Comparison of ENCODE assay signal across 8 cellular contexts in genomic region chr15:40038654-40039543, GRCh38. TPM values are rescaled to one million over a fixed set of nuclear protein-coding genes. Genes with fewer than 3 reads are reported as not detected.
DNase-seq lines count a peak whose midpoint lies in the region; ATAC-seq and TF ChIP-seq lines count a peak whose summit lies in the region.

A gene with protein sequence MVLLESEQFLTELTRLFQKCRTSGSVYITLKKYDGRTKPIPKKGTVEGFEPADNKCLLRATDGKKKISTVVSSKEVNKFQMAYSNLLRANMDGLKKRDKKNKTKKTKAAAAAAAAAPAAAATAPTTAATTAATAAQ (minus strand): TSS chr15:40039181. CDS start chr15:40039116, 65 bp downstream.

- H4K20me1 ChIP-seq in MM.1S (ENCODE audit: insufficient read depth, low read length): no peaks in the 10 kb centered on the region

- peak within 1 kb of the TSS; percentile 90 for H3K9ac ChIP-seq in MM.1S (ENCODE audit: low read length)

- in situ Hi-C loops in G401 (cut with HindIII; ENCODE audit: low sequenced_read_pairs): loop anchor here (25.0 kb wide), 1 partner anchor 173 kb away; no protein-coding TSS in a partner anchor

- peak within 1 kb of the TSS; percentile 98 to 100 (median 99) for H3K4me3 Mint-ChIP-seq in nephron

- peak; percentile 98 for ATAC-seq in stimulated activated naive CD8-positive, alpha-beta T cell treated with anti-CD3 and anti-CD28 coated beads, Interleukin-15, Interleukin-2, amounts not matched to agents 100 U/mL and 50 U/mL, for 24 hours

- peaks cover 9% of the 10 kb centered on the region for H3F3A ChIP-seq in MM.1S (ENCODE audit: insufficient read depth, low read length)

- no peaks in the 10 kb centered on the region for H3K9me3 ChIP-seq in MM.1S (replicated peaks; ENCODE audit: insufficient read depth, low read length)

- H3K79me2 ChIP-seq in MM.1S (ENCODE audit: low read length): peaks cover 43% of the 10 kb centered on the region

- DNase-seq in G401 (ENCODE audit: low spot score): peak; percentile 97
- peak; percentile 89 for DNase-seq in HCEC 1CT
- peak; percentile 95 for DNase-seq in MM.1S
- DNase-seq in SHP77 treated with DMSO at 0.1 percent for 48 hours (lab: John Stamatoyannopoulos, UW): peak; percentile 78
- peak; percentile 98 for DNase-seq in activated effector memory CD4-positive, alpha-beta T cell treated with anti-CD3 and anti-CD28 coated beads, Interleukin-2, amount 50 U/mL, for 16 hours
- DNase-seq in fibroblast of the aortic adventitia (ENCODE audit: low read depth): peak; percentile 92
- DNase-seq in stimulated activated naive CD8-positive, alpha-beta T cell treated with anti-CD3 and anti-CD28 coated beads, Interleukin-15, Interleukin-2, amounts not matched to agents 100 U/mL and 50 U/mL, for 24 hours: peak; percentile 94

- peaks cover 8% of the 10 kb centered on the region for H3K4me1 ChIP-seq in MM.1S (ENCODE audit: low read length)

- H3K4me2 ChIP-seq in MM.1S (ENCODE audit: low read depth, low read length): peak within 1 kb of the TSS; percentile 70

- H3K4me1 Mint-ChIP-seq in nephron: peaks cover 51% of the 10 kb centered on the region

- peak within 1 kb of the TSS; percentile 98 to 100 (median 99) for H3K27ac Mint-ChIP-seq in nephron

- H3K4me3 ChIP-seq in MM.1S (ENCODE audit: low read length): peak within 1 kb of the TSS; percentile 90
- peak within 1 kb of the TSS; percentile 97 for H3K4me3 ChIP-seq in fibroblast of the aortic adventitia (ENCODE audit: low read depth, low read length)

- peaks cover 25% of the 10 kb centered on the region for H3K36me3 ChIP-seq in MM.1S (replicated peaks; ENCODE audit: insufficient read depth, low read length)

- TF ChIP-seq CTCF in MM.1S (IDR thresholded peaks at IDR 0.05; ENCODE audit: low read length) (no peak), fibroblast of the aortic adventitia (IDR thresholded peaks at IDR 0.05; ENCODE audit: insufficient read depth, low read length) (peak; percentile 17), nephron (IDR thresholded peaks at IDR 0.05; ENCODE audit: unreplicated experiment in 3 of 3) (peak in 2 of 3 experiments; percentile 13)

- no peaks in the 10 kb centered on the region for H3K27me3 Mint-ChIP-seq in nephron (ENCODE audit: low read depth)

- H2AFZ ChIP-seq in MM.1S (ENCODE audit: low read length): peak within 1 kb of the TSS; percentile 94

- H3K9me2 ChIP-seq in MM.1S (replicated peaks; ENCODE audit: insufficient read depth, low read length): no peaks in the 10 kb centered on the region

- peaks cover 35% of the 10 kb centered on the region for H3K36me3 Mint-ChIP-seq in nephron (ENCODE audit: low read depth)

- no peaks in the 10 kb centered on the region for H3K9me3 Mint-ChIP-seq in nephron

- H3K27ac ChIP-seq in MM.1S (ENCODE audit: low read length): peak within 1 kb of the TSS; percentile 67; the same call in 1 of the 2 replicates

- no peaks in the 10 kb centered on the region for H3K27me3 ChIP-seq in MM.1S (replicated peaks; ENCODE audit: insufficient read depth, low read length)

RNA-seq across cellular contexts. Expression of the gene that starts here (rescaled TPM):
- 194 and 205 TPM in 2 replicates for total RNA-seq in G401 (2014; rRNA removed; shearing (Covaris generic))
- 135 and 204 TPM in 2 replicates for total RNA-seq in fibroblast of the aortic adventitia (ENCODE audit: low replicate concordance)

Comparison
In these comparisons a context has a peak if more than half of its experiments do, and no peak if none do; other contexts are left out.
1. Peak in every context shown above with its lines: DNase-seq, ATAC-seq, H3K4me3 ChIP-seq and H3K27ac ChIP-seq.